ENCODE assay signal across 8 cellular contexts in the genomic region with DNA sequence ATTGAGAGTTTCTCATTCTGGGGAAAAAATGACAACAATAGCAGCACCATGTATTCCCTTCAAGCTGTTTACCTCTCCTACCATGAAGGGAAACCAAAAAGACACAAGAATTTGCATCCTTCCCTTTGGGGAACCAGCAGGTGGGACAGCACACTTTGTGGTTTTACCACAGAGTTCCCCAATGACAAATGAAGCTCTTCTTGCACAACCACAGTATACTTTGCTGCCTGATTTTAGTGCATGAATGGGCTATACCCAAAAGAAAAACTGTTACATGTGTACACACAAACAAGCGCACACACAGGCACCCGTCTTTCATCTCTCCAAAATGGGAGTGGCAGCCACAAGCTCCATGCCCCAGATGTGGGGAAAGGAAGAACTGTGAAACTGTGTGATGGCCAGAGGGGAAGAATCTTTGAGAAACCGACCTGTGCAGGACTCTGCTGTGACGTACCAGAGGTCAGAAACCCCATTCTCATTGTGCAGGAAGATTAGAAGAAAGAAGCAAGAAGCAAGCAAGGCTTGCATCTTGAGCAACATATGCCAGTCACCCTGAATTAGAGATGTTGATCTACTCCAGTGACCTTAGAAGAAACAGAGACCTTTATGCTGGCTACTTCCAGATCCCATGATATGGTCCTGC. TPM values are rescaled to one million over a fixed set of nuclear protein-coding genes. Genes with fewer than 3 reads are reported as not detected.
DNase-seq lines count a peak whose midpoint lies in the region; ATAC-seq, FAIRE-seq and TF ChIP-seq lines count a peak whose summit lies in the region.

No MANE protein-coding gene starts in this region.

- peak; percentile 37 for DNase-seq in SIG-M5 treated with dmso at 0.1 percent for 504 hours (lab: John Stamatoyannopoulos, UW; ENCODE audit: unreplicated experiment)
- peak; percentile 52 for DNase-seq in stimulated activated CD4-positive, alpha-beta T cell treated with anti-CD3 and anti-CD28 coated beads, Interleukin-15, amount 100 ng/mL, for 24 hours
- no peak for DNase-seq in small intestine
- no peak for DNase-seq in esophagus squamous epithelium (lab: John Stamatoyannopoulos, UW)
- no peak for DNase-seq in epidermal melanocyte (ENCODE audit: insufficient read length, low spot score)
- no peak for DNase-seq in NCI-H510A treated with DMSO at 0.1 percent for 48 hours (lab: John Stamatoyannopoulos, UW)

- FAIRE-seq in small intestine (lab: Jason Lieb, UNC) = no peak

- peak; percentile 61 for ATAC-seq in GM19035 (IDR thresholded peaks at IDR 0.05; ENCODE audit: unreplicated experiment)
- peak; percentile 62 for ATAC-seq in HG02943 (IDR thresholded peaks at IDR 0.05; ENCODE audit: low read depth, unreplicated experiment)

- no peaks in the 10 kb centered on the region for H3K9me3 ChIP-seq in small intestine (ENCODE audit: control insufficient read depth, low read depth)
- H3K9me3 ChIP-seq in esophagus squamous epithelium = peaks cover 0 to 2% (median 0%) of the 10 kb centered on the region in 3 donors

- H3K4me3 ChIP-seq in small intestine (ENCODE audit: low read depth in 1 of 2, low read length in 2 of 2) (no peak overlapping the region), esophagus squamous epithelium (no peak overlapping the region)

- H3K27me3 ChIP-seq in small intestine (ENCODE audit: control insufficient read depth in 2 of 2, insufficient read depth in 2 of 2, low read length in 2 of 2) = no peaks in the 10 kb centered on the region
- H3K27me3 ChIP-seq in esophagus squamous epithelium = no peaks in the 10 kb centered on the region

- no peak overlapping the region for H3K27ac ChIP-seq in small intestine (ENCODE audit: low read depth in 1 of 2, low read length in 1 of 2)
- H3K27ac ChIP-seq in esophagus squamous epithelium = no peak overlapping the region

- H3K4me1 ChIP-seq in small intestine (ENCODE audit: control insufficient read depth in 2 of 2, insufficient read depth in 1 of 2, low read depth in 1 of 2, low read length in 1 of 2) (no peaks in the 10 kb centered on the region), esophagus squamous epithelium (peaks cover 0 to 23% (median 7%) of the 10 kb centered on the region in 3 donors)

- no peaks in the 10 kb centered on the region for H3K36me3 ChIP-seq in small intestine (ENCODE audit: control insufficient read depth in 2 of 2, insufficient read depth in 2 of 2, low read length in 2 of 2)
- no peaks in the 10 kb centered on the region for H3K36me3 ChIP-seq in esophagus squamous epithelium

- TF ChIP-seq POLR2A in esophagus squamous epithelium (IDR thresholded peaks at IDR 0.05) = no peak

- intact Hi-C loops in esophagus squamous epithelium (cut with DNase I) = loop anchor here (5.0 kb wide), 1 partner anchor 81 kb away; no protein-coding TSS in a partner anchor

- 51 to 80% (median 75%) methylated on average over 4 of the region's 4 CpGs for WGBS in small intestine, 3 donors
- 48 to 73% methylated on average over 4 of the region's 4 CpGs for WGBS in esophagus squamous epithelium, 2 donors

- TF ChIP-seq CTCF in esophagus squamous epithelium (IDR thresholded peaks at IDR 0.05) = no peak

RNA-seq across cellular contexts. Expression of a gene that starts 2.7 kb away (rescaled TPM):
- polyA plus RNA-seq in small intestine = 1 to 10 TPM; 1.4 to 5.3 (median 1.6) TPM
- 10 to 100 TPM in 2 of 4 donors, 1 to 10 TPM in 2; 6.9 to 14.2 (median 8.9) TPM for total RNA-seq in esophagus squamous epithelium

Comparison
In these comparisons a context has a peak if more than half of its experiments do, and no peak if none do; other contexts are left out.
1. DNase-seq: peak in SIG-M5 treated with dmso at 0.1 percent for 504 hours (single experiment) and stimulated activated CD4-positive, alpha-beta T cell treated with anti-CD3 and anti-CD28 coated beads, Interleukin-15, amount 100 ng/mL, for 24 hours (single experiment); none in small intestine (single experiment), esophagus squamous epithelium (single experiment), epidermal melanocyte (single experiment) and NCI-H510A treated with DMSO at 0.1 percent for 48 hours (single experiment).